Comparison of ENCODE assay signal across 8 cellular contexts in the genomic region with DNA sequence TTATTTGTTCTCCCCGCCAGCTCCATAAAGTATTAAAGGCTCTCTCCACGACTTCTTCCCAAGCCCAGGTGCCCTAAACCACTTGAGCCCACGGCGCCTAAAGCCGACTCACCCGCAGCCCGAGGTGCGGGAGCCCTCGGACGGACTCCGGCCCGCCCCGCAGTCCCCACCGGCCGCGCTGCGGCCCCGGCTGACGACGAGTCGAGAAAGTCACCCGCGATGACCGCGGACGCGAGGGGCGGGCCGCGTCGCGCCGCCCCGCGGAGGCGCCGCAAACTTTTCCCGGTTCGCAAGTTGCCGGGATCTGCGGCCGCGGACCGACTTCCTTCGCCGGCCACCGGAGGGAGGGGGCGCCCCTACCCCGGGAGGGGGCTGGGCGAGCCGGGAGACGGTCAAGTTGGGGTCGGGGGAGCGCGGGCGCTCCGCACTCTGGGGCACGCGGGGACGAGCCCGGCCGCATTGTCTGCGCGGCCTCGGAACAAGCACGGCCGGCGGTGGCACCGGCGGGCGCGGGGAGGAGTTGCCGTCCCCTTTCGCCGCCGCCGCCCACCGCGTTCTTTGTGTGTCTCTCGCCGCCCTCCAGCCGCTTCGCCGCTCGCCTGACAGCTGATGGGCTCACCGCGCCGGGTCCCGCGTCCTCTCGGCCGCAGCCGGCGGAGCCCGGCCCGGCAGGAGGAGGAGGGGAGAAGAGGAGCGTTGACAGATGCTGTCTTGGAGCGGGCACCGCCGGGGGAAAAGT.
DNase-seq lines count a peak whose midpoint lies in the region; ATAC-seq and TF ChIP-seq lines count a peak whose summit lies in the region.

No MANE protein-coding gene starts in this region.

- no peak overlapping the region for H3K27ac ChIP-seq in CD8-positive, alpha-beta T cell (ENCODE audit: low read depth, low read length)
- H3K27ac ChIP-seq in stomach smooth muscle (ENCODE audit: low read length) = peak overlapping the region; percentile 84

- H3K9me3 Mint-ChIP-seq in CD8-positive, alpha-beta T cell = no peaks in the 10 kb centered on the region
- no peaks in the 10 kb centered on the region for H3K9me3 Mint-ChIP-seq in chondrocyte (ENCODE audit: low read depth)

- no peak overlapping the region for H3K27ac Mint-ChIP-seq in CD8-positive, alpha-beta T cell
- peak overlapping the region; percentile 93 for H3K27ac Mint-ChIP-seq in chondrocyte (ENCODE audit: unreplicated experiment)

- H3K27me3 Mint-ChIP-seq in CD8-positive, alpha-beta T cell (ENCODE audit: low read depth) = peaks cover 58% of the 10 kb centered on the region
- no peaks in the 10 kb centered on the region for H3K27me3 Mint-ChIP-seq in chondrocyte (ENCODE audit: low read depth)

- POLR2A ChIA-PET in CD8-positive, alpha-beta T cell (lab: Charles Lee) = no interaction called here

- peaks cover 4% of the 10 kb centered on the region for H3K4me1 Mint-ChIP-seq in CD8-positive, alpha-beta T cell (ENCODE audit: low read depth)
- H3K4me1 Mint-ChIP-seq in chondrocyte (ENCODE audit: low read depth) = peaks cover 16% of the 10 kb centered on the region

- H3K9ac ChIP-seq in stomach smooth muscle (ENCODE audit: low read length in 2 of 2) = peak overlapping the region; percentile 88 to 92

- no peak overlapping the region for H3K4me3 ChIP-seq in CD8-positive, alpha-beta T cell (ENCODE audit: low read depth, low read length)
- H3K4me3 ChIP-seq in stomach smooth muscle (ENCODE audit: low read length in 2 of 2) = peak overlapping the region; percentile 86 to 92

- no peak for DNase-seq in CD8-positive, alpha-beta T cell
- DNase-seq in HuH-7.5 (ENCODE audit: low spot score) = peak; percentile 16
- no peak for DNase-seq in chondrocyte (ENCODE audit: low spot score)
- peak; percentile 70 for DNase-seq in left kidney (ENCODE audit: low read depth, low spot score)
- DNase-seq in NCI-H226 = no peak
- DNase-seq in SW 1271 (lab: John Stamatoyannopoulos, UW) = no peak

- CTCF ChIA-PET in CD8-positive, alpha-beta T cell (lab: Charles Lee) = no interaction called here

- peak overlapping the region; percentile 59 for H3K4me3 Mint-ChIP-seq in CD8-positive, alpha-beta T cell
- peak overlapping the region; percentile 82 for H3K4me3 Mint-ChIP-seq in chondrocyte (ENCODE audit: unreplicated experiment)

- intact Hi-C loops in CD8-positive, alpha-beta T cell (cut with DNase I, micrococcal nuclease) = no loop called here

- no peak for ATAC-seq in CD8-positive, alpha-beta T cell
- ATAC-seq in GM19452 (IDR thresholded peaks at IDR 0.05; ENCODE audit: unreplicated experiment) = peak; percentile 28

- H3K36me3 Mint-ChIP-seq in CD8-positive, alpha-beta T cell = no peaks in the 10 kb centered on the region
- H3K36me3 Mint-ChIP-seq in chondrocyte (ENCODE audit: low read depth) = peaks cover 6% of the 10 kb centered on the region

- no peak for TF ChIP-seq CTCF in CD8-positive, alpha-beta T cell (IDR thresholded peaks at IDR 0.05)
- TF ChIP-seq CTCF in chondrocyte (IDR thresholded peaks at IDR 0.05) = peak; percentile 69

- H3K9me3 ChIP-seq in CD8-positive, alpha-beta T cell (ENCODE audit: low read length) = no peaks in the 10 kb centered on the region
- H3K9me3 ChIP-seq in stomach smooth muscle (ENCODE audit: control insufficient read depth in 2 of 2, low read length in 2 of 2) = no peaks in the 10 kb centered on the region

- H3K36me3 ChIP-seq in CD8-positive, alpha-beta T cell (ENCODE audit: insufficient read depth, low read length) = no peaks in the 10 kb centered on the region
- peaks cover 13 to 15% of the 10 kb centered on the region in 2 donors for H3K36me3 ChIP-seq in stomach smooth muscle (ENCODE audit: control insufficient read depth in 2 of 2, insufficient read depth in 2 of 2, low read length in 2 of 2)

- H3K27me3 ChIP-seq in CD8-positive, alpha-beta T cell (ENCODE audit: insufficient read depth, low read length) = peaks cover 5% of the 10 kb centered on the region
- H3K27me3 ChIP-seq in stomach smooth muscle (ENCODE audit: control insufficient read depth in 1 of 2, insufficient read depth in 2 of 2, low read length in 2 of 2) = no peaks in the 10 kb centered on the region

- no peaks in the 10 kb centered on the region for H3K4me1 ChIP-seq in CD8-positive, alpha-beta T cell (ENCODE audit: insufficient read depth, low read length)
- H3K4me1 ChIP-seq in stomach smooth muscle (ENCODE audit: control insufficient read depth, insufficient read depth, low read length) = peaks cover 6% of the 10 kb centered on the region

Comparison
In these comparisons a context has a peak if more than half of its experiments do, and no peak if none do; other contexts are left out.
1. DNase-seq: peak in HuH-7.5 (single experiment) and left kidney (single experiment); none in CD8-positive, alpha-beta T cell (0 of 7), chondrocyte (single experiment), NCI-H226 (single experiment) and SW 1271 (0 of 2).